1 cellular context compared by ENCODE assay signal in genomic region chr4:2698951-2699505, GRCh38.
TF ChIP-seq lines count a peak whose summit lies in the region.

No MANE protein-coding gene starts in this region.

TF ChIP-seq in H1, 55 proteins besides CTCF, POLR2A, EP300 and RAD21:
- TF ChIP-seq TAF7 (optimal IDR thresholded peaks at IDR 0.05; ENCODE audit: borderline replicate concordance, low read depth, low read length) (no peak), SUZ12 (IDR thresholded peaks at IDR 0.05; ENCODE audit: low read length) (no peak)
